In the genomic region with DNA sequence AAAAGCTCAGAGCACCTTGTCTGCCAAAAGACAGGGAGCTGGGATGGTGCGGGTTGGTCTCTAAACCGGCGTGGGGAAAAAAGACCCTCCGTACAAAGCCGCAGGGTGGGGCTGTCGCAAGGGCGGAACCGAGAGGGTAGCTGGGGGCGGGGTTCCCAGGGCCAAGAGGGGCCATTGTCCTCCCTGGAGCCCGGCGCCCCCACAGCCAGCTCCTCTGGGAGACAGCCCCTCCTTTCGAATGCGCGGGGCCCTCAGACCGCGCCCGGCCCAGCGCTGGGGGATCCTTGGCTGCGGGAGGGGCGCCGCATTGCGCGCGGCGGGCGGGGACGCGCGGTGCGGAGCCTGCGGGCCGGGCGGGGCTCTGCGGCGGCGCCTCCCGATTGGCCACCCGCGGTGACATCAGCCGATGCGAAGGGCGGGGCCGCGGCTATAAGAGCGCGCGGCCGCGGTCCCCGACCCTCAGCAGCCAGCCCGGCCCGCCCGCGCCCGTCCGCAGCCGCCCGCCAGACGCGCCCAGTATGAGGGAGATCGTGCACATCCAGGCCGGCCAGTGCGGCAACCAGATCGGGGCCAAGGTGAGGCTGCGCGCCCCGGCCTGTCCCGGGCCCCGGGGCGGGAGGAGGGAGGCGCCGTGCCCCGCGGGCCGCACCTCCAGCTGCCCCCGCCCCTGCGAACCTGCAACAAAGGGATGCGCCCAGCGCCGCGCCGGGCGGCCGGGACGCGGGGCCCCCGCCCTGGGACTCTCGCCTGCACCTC, we compare ENCODE assay signal across 1 cellular context.
A peak's percentile ranks its signal among the peaks of the same experiment; 100 is the strongest.
TF ChIP-seq lines count a peak whose summit lies in the region.

A gene (plus strand): TSS at position 459 of the 756 bp plus-strand sequence. CDS start 60 bp downstream, at position 519.

TF ChIP-seq in IMR-90, 13 proteins besides CTCF, POLR2A, EP300 and RAD21 (continued from another document):
- TF ChIP-seq MXI1 (IDR thresholded peaks at IDR 0.05; ENCODE audit: borderline replicate concordance, low read depth, low read length) (no peak), NFE2L2 (IDR thresholded peaks at IDR 0.05; ENCODE audit: low read depth, low read length) (0 out of 2 replicates have a peak, but pooled peaks have one; percentile 5), RCOR1 (IDR thresholded peaks at IDR 0.05; ENCODE audit: insufficient replicate concordance, low read length) (no peak)
